ENCODE assay signal across 8 cellular contexts in the genomic region with DNA sequence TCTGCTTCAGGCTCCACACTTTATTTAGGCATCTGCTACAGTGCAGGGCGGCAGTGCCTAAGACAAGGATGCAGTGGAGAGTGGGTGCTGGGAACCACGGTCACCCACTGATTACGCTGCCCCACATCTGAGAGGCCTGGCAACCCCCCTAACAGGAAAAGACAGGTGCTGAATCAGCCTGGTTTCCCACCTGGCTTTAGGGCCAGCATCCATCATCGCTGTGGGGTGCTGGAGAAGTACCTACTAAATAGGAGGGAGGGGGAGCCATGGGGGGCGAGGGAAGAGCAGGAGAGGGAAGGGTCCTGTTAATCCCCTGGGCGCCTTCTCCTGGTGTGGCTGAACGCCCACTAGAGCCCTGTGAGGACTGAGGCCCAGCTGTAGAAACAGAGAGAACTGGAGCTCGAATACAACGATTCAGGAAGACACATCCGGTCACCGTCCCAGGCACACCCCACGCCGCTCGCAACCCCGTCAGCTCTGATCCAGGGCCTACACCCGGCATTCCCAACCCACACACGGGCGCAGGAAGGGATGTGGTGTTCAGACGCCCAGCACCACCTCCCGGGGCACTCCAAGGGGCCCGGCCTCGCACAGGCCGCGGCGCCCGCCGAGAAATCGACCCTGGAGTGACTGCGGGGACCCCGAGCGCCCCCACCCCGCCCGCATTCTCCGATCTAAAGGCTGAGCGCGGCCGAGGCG. TPM values are rescaled to one million over a fixed set of nuclear protein-coding genes. Genes with fewer than 3 reads are reported as not detected.
DNase-seq lines count a peak whose midpoint lies in the region; ATAC-seq and TF ChIP-seq lines count a peak whose summit lies in the region.

No MANE protein-coding gene starts in this region.

- intact Hi-C loops in esophagus squamous epithelium (cut with DNase I) = no loop called here
- intact Hi-C loops in natural killer cell (cut with micrococcal nuclease) = loop anchor here (2.0 kb wide), 1 partner anchor 490 kb away; no protein-coding TSS in a partner anchor
- intact Hi-C loops in thyroid gland (cut with DNase I) = no loop called here

- peak overlapping the region; percentile 80 to 90 for H3K27ac Mint-ChIP-seq in natural killer cell

- H3K9me3 Mint-ChIP-seq in natural killer cell = peaks cover 0 to 2% of the 10 kb centered on the region in 2 donors

- H3K4me1 Mint-ChIP-seq in natural killer cell = peaks cover 48 to 51% of the 10 kb centered on the region in 2 donors

- peak overlapping the region; percentile 87 for H3K4me3 Mint-ChIP-seq in natural killer cell

- peak; percentile 25 for ATAC-seq in HG02642 (IDR thresholded peaks at IDR 0.05; ENCODE audit: poor library complexity, unreplicated experiment)
- ATAC-seq in natural killer cell = peak in 2 of 3 donors; percentile 2 to 6

- H3K9me3 ChIP-seq in esophagus squamous epithelium = no peaks in the 10 kb centered on the region
- H3K9me3 ChIP-seq in thyroid gland = no peaks in the 10 kb centered on the region

- H3K27me3 Mint-ChIP-seq in natural killer cell (ENCODE audit: low read depth in 2 of 2) = no peaks in the 10 kb centered on the region

- 35 to 56% methylated on average over 3 to 6 of the region's 38 CpGs for WGBS in esophagus squamous epithelium, 2 donors
- WGBS in thyroid gland, 2 donors = 18 to 22% methylated on average over 15 to 18 of the region's 38 CpGs

- DNase-seq in NCI-H510A (lab: John Stamatoyannopoulos, UW) (peak; percentile 10), NCI-H510A treated with DMSO at 0.1 percent for 48 hours (lab: John Stamatoyannopoulos, UW) (no peak), NCI-H146 (lab: John Stamatoyannopoulos, UW) (peak; percentile 87), esophagus squamous epithelium (lab: John Stamatoyannopoulos, UW) (peak; percentile 38), natural killer cell (no peak), thyroid gland (peak; percentile 65 to 76)
- peak; percentile 4 for DNase-seq in activated CD8-positive, alpha-beta memory T cell treated with anti-CD3 and anti-CD28 coated beads for 4 hours (ENCODE audit: low read depth in 2 of 2)

- peaks cover 0 to 39% (median 7%) of the 10 kb centered on the region in 3 donors for H3K36me3 ChIP-seq in esophagus squamous epithelium
- H3K36me3 ChIP-seq in thyroid gland = peaks cover 12 to 13% of the 10 kb centered on the region in 2 donors

- TF ChIP-seq POLR2A in esophagus squamous epithelium (IDR thresholded peaks at IDR 0.05) (no peak), thyroid gland (IDR thresholded peaks at IDR 0.05) (no peak)

- H3K4me3 ChIP-seq in esophagus squamous epithelium (peak overlapping the region; percentile 77 to 93 (median 90)), thyroid gland (replicated peaks in 1 of 3) (peak overlapping the region in 2 of 3 donors; percentile 20 to 76)

- no peaks in the 10 kb centered on the region for H3K27me3 ChIP-seq in esophagus squamous epithelium
- no peaks in the 10 kb centered on the region for H3K27me3 ChIP-seq in thyroid gland

- peaks cover 13% of the 10 kb centered on the region for H3K36me3 Mint-ChIP-seq in natural killer cell

- H3K27ac ChIP-seq in esophagus squamous epithelium (peak overlapping the region; percentile 95 to 97 (median 96)), thyroid gland (peak overlapping the region; percentile 72 to 98 (median 77))

- TF ChIP-seq CTCF in esophagus squamous epithelium (IDR thresholded peaks at IDR 0.05) = no peak
- no peak for TF ChIP-seq CTCF in natural killer cell (IDR thresholded peaks at IDR 0.05)
- no peak for TF ChIP-seq CTCF in thyroid gland (IDR thresholded peaks at IDR 0.05)

- H3K4me1 ChIP-seq in esophagus squamous epithelium (peaks cover 7 to 21% (median 13%) of the 10 kb centered on the region in 3 donors), thyroid gland (peaks cover 22% of the 10 kb centered on the region in 2 donors)

RNA-seq across cellular contexts. Expression of gene DCTD, which starts 0.6 kb away (rescaled TPM):
- total RNA-seq in esophagus squamous epithelium (10 to 100 TPM; 43.6 to 72.9 (median 57.2) TPM), natural killer cell (10 to 100 TPM; 57.2 to 68.2 (median 68.1) TPM), thyroid gland (100 to 1,000 TPM in 3 of 4 donors, 10 to 100 TPM in 1; 99.3 to 150 (median 119) TPM)

Comparison
In these comparisons a context has a peak if more than half of its experiments do, and no peak if none do; other contexts are left out.
1. DNase-seq: peak in NCI-H510A (single experiment), NCI-H146 (single experiment), activated CD8-positive, alpha-beta memory T cell treated with anti-CD3 and anti-CD28 coated beads for 4 hours (2 of 2), esophagus squamous epithelium (single experiment) and thyroid gland (2 of 2); none in NCI-H510A treated with DMSO at 0.1 percent for 48 hours (single experiment) and natural killer cell (single experiment).